16 cellular contexts compared by ENCODE assay signal in genomic region chr7:116534790-116535189, GRCh38. TPM values are rescaled to one million over a fixed set of nuclear protein-coding genes. Genes with fewer than 3 reads are reported as not detected.
DNase-seq lines count a peak whose midpoint lies in the region; TF ChIP-seq lines count a peak whose summit lies in the region.
"Had no signal": no experiment of that assay in that cellular context is flagged by ENCODE, and none has a peak within 500 bp of the region (broad histone marks: within the 10 kb centered on the region; RNA-seq: fewer than 3 reads in every experiment).

No MANE protein-coding gene starts in this region.

- H3K9me3 ChIP-seq in tibial artery, result no peaks in the 10 kb centered on the region
- H3K9me3 ChIP-seq in PC-9 (ENCODE audit: insufficient read depth, low read depth), result no peaks in the 10 kb centered on the region; the same call in 1 of the 2 replicates

- H3K79me2 ChIP-seq in PC-9 (ENCODE audit: low read depth), result peaks cover 52% of the 10 kb centered on the region

- CTCF ChIA-PET in PC-9 (lab: Charles Lee), result no interaction called here
- CTCF ChIA-PET in activated CD4-positive, alpha-beta memory T cell treated with anti-CD3 and anti-CD28 coated beads for 36 hours (lab: Charles Lee), result no interaction called here

- TF ChIP-seq CTCF in coronary artery (IDR thresholded peaks at IDR 0.05), result no peak
- no peak for TF ChIP-seq CTCF in tibial artery (IDR thresholded peaks at IDR 0.05)
- TF ChIP-seq CTCF in PC-9 (conservative IDR thresholded peaks at IDR 0.05), result no peak

- H3K27ac Mint-ChIP-seq in activated CD4-positive, alpha-beta memory T cell treated with anti-CD3 and anti-CD28 coated beads for 36 hours, result no peak overlapping the region
- H3K27ac Mint-ChIP-seq: activated T-cell treated with anti-CD3 and anti-CD28 coated beads, Interleukin-2, amount 50 U/mL, for 72 hours; memory B cell had no signal

- no peaks in the 10 kb centered on the region for H3F3A ChIP-seq in PC-9 (ENCODE audit: insufficient read depth, low read depth)

- DNase-seq in GM04503 (ENCODE audit: low read depth) (peak; percentile 71), coronary artery (ENCODE audit: low spot score) (no peak), iris pigment epithelial cell (ENCODE audit: low read depth) (peak; percentile 55), tibial artery (peak; percentile 65 to 75), NCI-H2196 treated with DMSO at 0.1 percent for 48 hours (lab: John Stamatoyannopoulos, UW; ENCODE audit: unreplicated experiment) (no peak), PC-9 (no peak), NCI-H1417 (lab: John Stamatoyannopoulos, UW) (no peak)
- no peak for DNase-seq in activated CD4-positive, alpha-beta memory T cell treated with anti-CD3 and anti-CD28 coated beads for 36 hours
- DNase-seq: activated CD4-positive, alpha-beta T cell treated with anti-CD3 and anti-CD28 coated beads, Interleukin-2, amount 50 U/mL, for 4 hours; activated T-cell treated with anti-CD3 and anti-CD28 coated beads, Interleukin-2, amount 50 U/mL, for 72 hours; erythroblast; NCI-H2081 treated with DMSO at 0.1 percent for 48 hours; stimulated activated naive CD8-positive, alpha-beta T cell treated with anti-CD3 and anti-CD28 coated beads, Interleukin-15, Interleukin-2, amounts not matched to agents 100 U/mL and 50 U/mL, for 24 hours had no signal

- H3K27ac ChIP-seq in coronary artery, result peak overlapping the region; percentile 27 to 44
- H3K27ac ChIP-seq in tibial artery, result peak overlapping the region; percentile 19 to 23
- no peak overlapping the region for H3K27ac ChIP-seq in PC-9

- H3K27me3 ChIP-seq in tibial artery (no peaks in the 10 kb centered on the region), PC-9 (ENCODE audit: insufficient read depth, low read depth) (no peaks in the 10 kb centered on the region)

- H3K4me1 ChIP-seq in tibial artery, result peaks cover 0 to 92% (median 35%) of the 10 kb centered on the region in 4 donors
- H3K4me1 ChIP-seq in PC-9 (replicated peaks; ENCODE audit: insufficient read depth), result peaks cover 6% of the 10 kb centered on the region; the same call in 1 of the 2 replicates

- H3K4me3 ChIP-seq in coronary artery (peak overlapping the region; percentile 22), tibial artery (no peak overlapping the region), PC-9 (no peak overlapping the region)
- H3K4me3 ChIP-seq: smooth muscle cell had no signal

- no peak overlapping the region for H2AFZ ChIP-seq in PC-9

- H3K36me3 Mint-ChIP-seq in activated CD4-positive, alpha-beta memory T cell treated with anti-CD3 and anti-CD28 coated beads for 36 hours, result no peaks in the 10 kb centered on the region

- peaks cover 16% of the 10 kb centered on the region for H3K27me3 Mint-ChIP-seq in activated CD4-positive, alpha-beta memory T cell treated with anti-CD3 and anti-CD28 coated beads for 36 hours

- intact Hi-C loops in tibial artery (cut with DNase I; ENCODE audit: low total_unique reads) (no loop called here), PC-9 (cut with micrococcal nuclease; ENCODE audit: unreplicated experiment) (no loop called here)
- intact Hi-C loops in activated CD4-positive, alpha-beta memory T cell treated with anti-CD3 and anti-CD28 coated beads for 36 hours (cut with micrococcal nuclease), result no loop called here

- H3K4me3 Mint-ChIP-seq in activated CD4-positive, alpha-beta memory T cell treated with anti-CD3 and anti-CD28 coated beads for 36 hours, result no peak overlapping the region
- H3K4me3 Mint-ChIP-seq: activated T-cell treated with anti-CD3 and anti-CD28 coated beads, Interleukin-2, amount 50 U/mL, for 72 hours; memory B cell; neural crest cell had no signal

- no peaks in the 10 kb centered on the region for H3K9me3 Mint-ChIP-seq in activated CD4-positive, alpha-beta memory T cell treated with anti-CD3 and anti-CD28 coated beads for 36 hours

- BruUV-seq in PC-9 (replicated peaks; lab: Mats Ljungman, UMichigan), result no TSS peak

- POLR2A ChIA-PET in PC-9 (lab: Charles Lee; ENCODE audit: unreplicated experiment), result no interaction called here
- POLR2A ChIA-PET in activated CD4-positive, alpha-beta memory T cell treated with anti-CD3 and anti-CD28 coated beads for 36 hours (lab: Charles Lee), result no interaction called here

- no peaks in the 10 kb centered on the region for H3K9me2 ChIP-seq in PC-9 (ENCODE audit: insufficient read depth)

- H4K20me1 ChIP-seq in PC-9 (ENCODE audit: insufficient read depth), result no peaks in the 10 kb centered on the region

- no peaks in the 10 kb centered on the region for H3K4me1 Mint-ChIP-seq in activated CD4-positive, alpha-beta memory T cell treated with anti-CD3 and anti-CD28 coated beads for 36 hours (ENCODE audit: low read depth)
- H3K4me1 Mint-ChIP-seq: neural crest cell had no signal

- H3K4me2 ChIP-seq in PC-9, result no peak overlapping the region
- H3K4me2 ChIP-seq: smooth muscle cell had no signal

- H3K36me3 ChIP-seq in tibial artery (peaks cover 11 to 40% (median 22%) of the 10 kb centered on the region in 3 donors), PC-9 (ENCODE audit: low read depth) (peaks cover 63% of the 10 kb centered on the region)

RNA-seq across cellular contexts. Expression of gene CAV1, which starts 10.0 kb away (rescaled TPM):
- total RNA-seq in PC-9 (2021), result 850 and 1,077 TPM in 2 replicates
- under 1 TPM; 0.07 to 0.19 TPM for total RNA-seq in activated CD4-positive, alpha-beta memory T cell treated with anti-CD3 and anti-CD28 coated beads for 36 hours

RNA-seq across cellular contexts. Expression of gene CAV2, which starts 35.3 kb away (rescaled TPM):
- total RNA-seq in PC-9 (2021), result 260 and 296 TPM in 2 replicates
- total RNA-seq in activated CD4-positive, alpha-beta memory T cell treated with anti-CD3 and anti-CD28 coated beads for 36 hours, result not detected
- total RNA-seq: activated T-cell treated with anti-CD3 and anti-CD28 coated beads, Interleukin-2, amount 50 U/mL, for 72 hours had no signal

Comparison
In these comparisons a context has a peak if more than half of its experiments do, and no peak if none do; other contexts are left out.
1. DNase-seq: peak in GM04503 (single experiment), iris pigment epithelial cell (single experiment) and tibial artery (2 of 2); none in coronary artery (single experiment), NCI-H2196 treated with DMSO at 0.1 percent for 48 hours (single experiment), PC-9 (0 of 2), NCI-H1417 (0 of 3) and activated CD4-positive, alpha-beta memory T cell treated with anti-CD3 and anti-CD28 coated beads for 36 hours (single experiment).
2. RNA of gene CAV1, which starts 10.0 kb away (total RNA-seq): 850 to 1,077 TPM in PC-9; 0.07 to 0.19 TPM in activated CD4-positive, alpha-beta memory T cell treated with anti-CD3 and anti-CD28 coated beads for 36 hours; every median in the first group is over 100 times any median in the second.
3. RNA of gene CAV2, which starts 35.3 kb away (total RNA-seq): 260 to 296 TPM in PC-9; not detected in activated CD4-positive, alpha-beta memory T cell treated with anti-CD3 and anti-CD28 coated beads for 36 hours; every median in the first group is over 100 times any median in the second.